Comparison of ENCODE assay signal across 8 cellular contexts in genomic region chr5:95081500-95082355, GRCh38.
DNase-seq lines count a peak whose midpoint lies in the region; ATAC-seq and TF ChIP-seq lines count a peak whose summit lies in the region.

No MANE protein-coding gene starts in this region.

- H3K27ac ChIP-seq in KMS-11 = peak overlapping the region; percentile 55

- CTCF ChIA-PET in activated CD4-positive, alpha-beta memory T cell treated with anti-CD3 and anti-CD28 coated beads for 36 hours (lab: Charles Lee) = no interaction called here

- H3K4me2 ChIP-seq in KMS-11 = peak overlapping the region; percentile 84

- ATAC-seq in activated CD4-positive, CD25-positive, alpha-beta regulatory T cell treated with anti-CD3 and anti-CD28 coated beads, Interleukin-2, amount 50 U/mL, for 24 hours = peak; percentile 49 to 58

- no peaks in the 10 kb centered on the region for H3K36me3 Mint-ChIP-seq in activated CD4-positive, alpha-beta memory T cell treated with anti-CD3 and anti-CD28 coated beads for 36 hours
- H3K36me3 Mint-ChIP-seq in osteocyte (ENCODE audit: unreplicated experiment) = no peaks in the 10 kb centered on the region

- peaks cover 1% of the 10 kb centered on the region for H3K27me3 Mint-ChIP-seq in activated CD4-positive, alpha-beta memory T cell treated with anti-CD3 and anti-CD28 coated beads for 36 hours
- peaks cover 2% of the 10 kb centered on the region for H3K27me3 Mint-ChIP-seq in osteocyte (ENCODE audit: unreplicated experiment)

- H3K27me3 ChIP-seq in KMS-11 (ENCODE audit: insufficient read depth, low read depth) = no peaks in the 10 kb centered on the region

- peak overlapping the region; percentile 83 for H2AFZ ChIP-seq in KMS-11 (ENCODE audit: low read depth)

- H3K4me3 ChIP-seq in KMS-11 (IDR thresholded peaks at IDR 0.05; ENCODE audit: insufficient read depth, low read depth, low read length) = no peak overlapping the region

- no peak for DNase-seq in activated CD4-positive, CD25-positive, alpha-beta regulatory T cell treated with anti-CD3 and anti-CD28 coated beads, Interleukin-2, amount 50 U/mL, for 72 hours
- peak; percentile 94 for DNase-seq in H4 (ENCODE audit: low spot score)
- peak; percentile 21 for DNase-seq in activated CD4-positive, alpha-beta memory T cell treated with anti-CD3 and anti-CD28 coated beads for 36 hours
- DNase-seq in foreskin melanocyte = peak; percentile 56
- no peak for DNase-seq in osteocyte (ENCODE audit: extremely low spot score, unreplicated experiment)
- no peak for DNase-seq in DMS 273 (lab: John Stamatoyannopoulos, UW; ENCODE audit: unreplicated experiment)

- H3K9me3 Mint-ChIP-seq in activated CD4-positive, alpha-beta memory T cell treated with anti-CD3 and anti-CD28 coated beads for 36 hours = no peaks in the 10 kb centered on the region
- H3K9me3 Mint-ChIP-seq in osteocyte (ENCODE audit: unreplicated experiment) = no peaks in the 10 kb centered on the region

- no peak overlapping the region for H3K4me3 Mint-ChIP-seq in activated CD4-positive, alpha-beta memory T cell treated with anti-CD3 and anti-CD28 coated beads for 36 hours
- peak overlapping the region; percentile 64 for H3K4me3 Mint-ChIP-seq in osteocyte (ENCODE audit: unreplicated experiment)

- H3K4me1 ChIP-seq in KMS-11 (ENCODE audit: low read depth, poor library complexity, severe bottlenecking) = peaks cover 43% of the 10 kb centered on the region

- peaks cover 5% of the 10 kb centered on the region for H3K4me1 Mint-ChIP-seq in activated CD4-positive, alpha-beta memory T cell treated with anti-CD3 and anti-CD28 coated beads for 36 hours (ENCODE audit: low read depth)
- H3K4me1 Mint-ChIP-seq in osteocyte (ENCODE audit: unreplicated experiment) = peaks cover 21% of the 10 kb centered on the region

- POLR2A ChIA-PET in activated CD4-positive, alpha-beta memory T cell treated with anti-CD3 and anti-CD28 coated beads for 36 hours (lab: Charles Lee) = no interaction called here

- H3K36me3 ChIP-seq in KMS-11 (ENCODE audit: insufficient read depth) = no peaks in the 10 kb centered on the region

- H4K20me1 ChIP-seq in KMS-11 (ENCODE audit: insufficient read depth) = no peaks in the 10 kb centered on the region

- H3K27ac Mint-ChIP-seq in activated CD4-positive, alpha-beta memory T cell treated with anti-CD3 and anti-CD28 coated beads for 36 hours = no peak overlapping the region
- H3K27ac Mint-ChIP-seq in osteocyte (ENCODE audit: unreplicated experiment) = peak overlapping the region; percentile 71

- no peaks in the 10 kb centered on the region for H3K79me2 ChIP-seq in KMS-11 (ENCODE audit: insufficient read depth, low read depth)

- intact Hi-C loops in activated CD4-positive, alpha-beta memory T cell treated with anti-CD3 and anti-CD28 coated beads for 36 hours (cut with micrococcal nuclease) = no loop called here

- no peak for TF ChIP-seq CTCF in KMS-11 (conservative IDR thresholded peaks at IDR 0.05; ENCODE audit: low read depth, low read length)
- no peak for TF ChIP-seq CTCF in osteocyte (IDR thresholded peaks at IDR 0.05)

- H3K9ac ChIP-seq in KMS-11 = peak overlapping the region; percentile 34; the same call in 1 of the 2 replicates

Comparison
In these comparisons a context has a peak if more than half of its experiments do, and no peak if none do; other contexts are left out.
1. DNase-seq: peak in H4 (single experiment), activated CD4-positive, alpha-beta memory T cell treated with anti-CD3 and anti-CD28 coated beads for 36 hours (single experiment) and foreskin melanocyte (single experiment); none in activated CD4-positive, CD25-positive, alpha-beta regulatory T cell treated with anti-CD3 and anti-CD28 coated beads, Interleukin-2, amount 50 U/mL, for 72 hours (single experiment), osteocyte (single experiment) and DMS 273 (single experiment).